Comparison of ENCODE assay signal across 25 cellular contexts in genomic region chr1:12071892-12072291, GRCh38. TPM values are rescaled to one million over a fixed set of nuclear protein-coding genes. Genes with fewer than 3 reads are reported as not detected.
DNase-seq lines count a peak whose midpoint lies in the region; FAIRE-seq and TF ChIP-seq lines count a peak whose summit lies in the region.
"Had no signal": no experiment of that assay in that cellular context is flagged by ENCODE, and none has a peak within 500 bp of the region (broad histone marks: within the 10 kb centered on the region; RNA-seq: fewer than 3 reads in every experiment).

No MANE protein-coding gene starts in this region.

- peaks cover 77% of the 10 kb centered on the region for H3K4me1 Mint-ChIP-seq in activated CD4-positive, alpha-beta memory T cell treated with anti-CD3 and anti-CD28 coated beads, Interleukin-2, amount 10 ng/mL, durations not matched to agents 7 days and 5 days
- peaks cover 34% of the 10 kb centered on the region for H3K4me1 Mint-ChIP-seq in activated CD4-positive, alpha-beta memory T cell treated with anti-CD3 and anti-CD28 coated beads for 36 hours (ENCODE audit: low read depth)
- peaks cover 59% of the 10 kb centered on the region for H3K4me1 Mint-ChIP-seq in activated T-helper 1 cell treated with anti-CD3 and anti-CD28 coated beads, Interleukin-12 subunit alpha, Interleukin-12 subunit beta, Interleukin-2, Interleukin-4 antibody, amounts not matched to agents 30 ng/mL and 10 ng/mL and 1 ng/mL, durations not matched to agents 14 hours and 24 hours and 36 hours (ENCODE audit: low read depth)
- H3K4me1 Mint-ChIP-seq in endothelial cell (ENCODE audit: unreplicated experiment) = peaks cover 6% of the 10 kb centered on the region

- no peak for TF ChIP-seq CTCF in endothelial cell (IDR thresholded peaks at IDR 0.05; ENCODE audit: unreplicated experiment)

- H3K23ac ChIP-seq in neuronal stem cell (ENCODE audit: low read depth, low read length, poor library complexity) = no peak overlapping the region

- no peaks in the 10 kb centered on the region for H3K79me1 ChIP-seq in neuronal stem cell (ENCODE audit: low read depth, low read length)

- H4K91ac ChIP-seq in neuronal stem cell (ENCODE audit: low read depth, low read length, poor library complexity) = peak overlapping the region; percentile 7

- no peaks in the 10 kb centered on the region for H3K9me3 Mint-ChIP-seq in activated CD4-positive, alpha-beta memory T cell treated with anti-CD3 and anti-CD28 coated beads, Interleukin-2, amount 10 ng/mL, durations not matched to agents 7 days and 5 days
- no peaks in the 10 kb centered on the region for H3K9me3 Mint-ChIP-seq in activated CD4-positive, alpha-beta memory T cell treated with anti-CD3 and anti-CD28 coated beads for 36 hours
- H3K9me3 Mint-ChIP-seq in activated T-helper 1 cell treated with anti-CD3 and anti-CD28 coated beads, Interleukin-12 subunit alpha, Interleukin-12 subunit beta, Interleukin-2, Interleukin-4 antibody, amounts not matched to agents 30 ng/mL and 10 ng/mL and 1 ng/mL, durations not matched to agents 14 hours and 24 hours and 36 hours = no peaks in the 10 kb centered on the region
- no peaks in the 10 kb centered on the region for H3K9me3 Mint-ChIP-seq in endothelial cell (ENCODE audit: unreplicated experiment)
- H3K9me3 Mint-ChIP-seq: CD14-positive monocyte had no signal

- POLR2A ChIA-PET in activated CD4-positive, alpha-beta memory T cell treated with anti-CD3 and anti-CD28 coated beads, Interleukin-2, amount 10 ng/mL, durations not matched to agents 7 days and 5 days (lab: Charles Lee) = interaction anchor here (2.6 kb wide), 1 partner anchor 163 kb away, joined by 22 read pairs; no protein-coding TSS in a partner anchor
- POLR2A ChIA-PET in activated CD4-positive, alpha-beta memory T cell treated with anti-CD3 and anti-CD28 coated beads for 36 hours (lab: Charles Lee) = no interaction called here

- no peak overlapping the region for H3K9ac ChIP-seq in neuronal stem cell (ENCODE audit: low read depth, low read length, poor library complexity)
- H3K9ac ChIP-seq: BLaER1 treated with 17β-estradiol and CSF1 and Interleukin-3, amounts not matched to agents 10 nM and 100 nM; GM23248 had no signal

- no CpG with 5 or more reads among the region's 3 CpGs for WGBS in neuronal stem cell (ENCODE audit: extremely low coverage in 2 of 2, insufficient read length in 2 of 2, insufficient replicate concordance in 1 of 2), 2 donors

- no peak overlapping the region for H3K4me3 ChIP-seq in neuronal stem cell (ENCODE audit: low read length in 2 of 2)
- H3K4me3 ChIP-seq: BLaER1 treated with 17β-estradiol and CSF1 and Interleukin-3, amounts not matched to agents 10 nM and 100 nM; GM23248 had no signal

- peaks cover 0 to 54% (median 0%) of the 10 kb centered on the region in 3 experiments for H3K27me3 ChIP-seq in neuronal stem cell (ENCODE audit: control insufficient read depth in 3 of 3, insufficient read depth in 3 of 3, low read depth in 1 of 3, low read length in 3 of 3)
- H3K27me3 ChIP-seq: BE2C; BLaER1 treated with 17β-estradiol and CSF1 and Interleukin-3, amounts not matched to agents 10 nM and 100 nM had no signal

- no peak overlapping the region for H2BK5ac ChIP-seq in neuronal stem cell (ENCODE audit: low read length)

- intact Hi-C loops in activated CD4-positive, alpha-beta memory T cell treated with anti-CD3 and anti-CD28 coated beads for 36 hours (cut with micrococcal nuclease) = no loop called here
- intact Hi-C loops in activated T-helper 1 cell treated with anti-CD3 and anti-CD28 coated beads, Interleukin-12 subunit alpha, Interleukin-12 subunit beta, Interleukin-2, Interleukin-4 antibody, amounts not matched to agents 30 ng/mL and 10 ng/mL and 1 ng/mL, durations not matched to agents 14 hours and 24 hours and 36 hours (cut with micrococcal nuclease) = no loop called here

- no peak overlapping the region for H2AFZ ChIP-seq in neuronal stem cell (ENCODE audit: low read length)
- H2AFZ ChIP-seq: GM23248 had no signal

- peak; percentile 49 for FAIRE-seq in HTR-8/SVneo (lab: Jason Lieb, UNC)
- FAIRE-seq: A204.1, H1 had no signal

- H3K4ac ChIP-seq in neuronal stem cell (ENCODE audit: low read length) = no peak overlapping the region

- no peak overlapping the region for H3K27ac ChIP-seq in neuronal stem cell (replicated peaks; ENCODE audit: low read length)
- H3K27ac ChIP-seq: 22Rv1, GM23248 had no signal

- H3K14ac ChIP-seq in neuronal stem cell (ENCODE audit: low read length) = peak overlapping the region; percentile 66

- H3K18ac ChIP-seq in neuronal stem cell (ENCODE audit: low read length) = no peak overlapping the region

- no peak overlapping the region for H2BK12ac ChIP-seq in neuronal stem cell (ENCODE audit: low read length)

- H3K36me3 ChIP-seq in neuronal stem cell (replicated peaks in 1 of 2; ENCODE audit: control insufficient read depth in 2 of 2, insufficient read depth in 2 of 2, low read length in 2 of 2) = no peaks in the 10 kb centered on the region
- H3K36me3 ChIP-seq: BE2C had no signal

- no peak overlapping the region for H3K4me3 Mint-ChIP-seq in activated CD4-positive, alpha-beta memory T cell treated with anti-CD3 and anti-CD28 coated beads, Interleukin-2, amount 10 ng/mL, durations not matched to agents 7 days and 5 days
- H3K4me3 Mint-ChIP-seq in activated CD4-positive, alpha-beta memory T cell treated with anti-CD3 and anti-CD28 coated beads for 36 hours = no peak overlapping the region
- no peak overlapping the region for H3K4me3 Mint-ChIP-seq in activated T-helper 1 cell treated with anti-CD3 and anti-CD28 coated beads, Interleukin-12 subunit alpha, Interleukin-12 subunit beta, Interleukin-2, Interleukin-4 antibody, amounts not matched to agents 30 ng/mL and 10 ng/mL and 1 ng/mL, durations not matched to agents 14 hours and 24 hours and 36 hours
- no peak overlapping the region for H3K4me3 Mint-ChIP-seq in endothelial cell (ENCODE audit: unreplicated experiment)
- H3K4me3 Mint-ChIP-seq: CD4-positive, alpha-beta memory T cell had no signal

- H3K27me3 Mint-ChIP-seq in activated CD4-positive, alpha-beta memory T cell treated with anti-CD3 and anti-CD28 coated beads, Interleukin-2, amount 10 ng/mL, durations not matched to agents 7 days and 5 days = no peaks in the 10 kb centered on the region
- peaks cover 15% of the 10 kb centered on the region for H3K27me3 Mint-ChIP-seq in activated CD4-positive, alpha-beta memory T cell treated with anti-CD3 and anti-CD28 coated beads for 36 hours
- H3K27me3 Mint-ChIP-seq in activated T-helper 1 cell treated with anti-CD3 and anti-CD28 coated beads, Interleukin-12 subunit alpha, Interleukin-12 subunit beta, Interleukin-2, Interleukin-4 antibody, amounts not matched to agents 30 ng/mL and 10 ng/mL and 1 ng/mL, durations not matched to agents 14 hours and 24 hours and 36 hours (ENCODE audit: insufficient read depth) = peaks cover 3% of the 10 kb centered on the region
- peaks cover 5% of the 10 kb centered on the region for H3K27me3 Mint-ChIP-seq in endothelial cell (ENCODE audit: unreplicated experiment)

- no peaks in the 10 kb centered on the region for H3K9me3 ChIP-seq in neuronal stem cell (replicated peaks in 1 of 2; ENCODE audit: control insufficient read depth in 2 of 2, insufficient read depth in 1 of 2, low read depth in 1 of 2, low read length in 2 of 2)
- H3K9me3 ChIP-seq: BE2C had no signal

- no peak overlapping the region for H4K8ac ChIP-seq in neuronal stem cell (ENCODE audit: low read depth, low read length)

- peak overlapping the region; percentile 54 for H2AK5ac ChIP-seq in neuronal stem cell (ENCODE audit: low read depth, low read length)

- no peak overlapping the region for H2BK15ac ChIP-seq in neuronal stem cell (ENCODE audit: low read length)

- H2BK120ac ChIP-seq in neuronal stem cell (ENCODE audit: low read depth, low read length) = no peak overlapping the region

- DNase-seq in activated CD4-positive, alpha-beta memory T cell treated with anti-CD3 and anti-CD28 coated beads, Interleukin-2, amount 10 ng/mL, durations not matched to agents 7 days and 5 days = no peak
- no peak for DNase-seq in activated CD4-positive, alpha-beta memory T cell treated with anti-CD3 and anti-CD28 coated beads for 36 hours
- DNase-seq in HTR-8/SVneo (ENCODE audit: insufficient read length, low spot score) (no peak), neuronal stem cell (ENCODE audit: low spot score) (no peak), NCI-H2227 treated with DMSO at 0.1 percent for 48 hours (lab: John Stamatoyannopoulos, UW) (no peak), endothelial cell (ENCODE audit: low spot score) (no peak)
- no peak for DNase-seq in activated T-helper 1 cell treated with anti-CD3 and anti-CD28 coated beads, Interleukin-12 subunit alpha, Interleukin-12 subunit beta, Interleukin-2, Interleukin-4 antibody, amounts not matched to agents 30 ng/mL and 10 ng/mL and 1 ng/mL, durations not matched to agents 14 hours and 24 hours and 36 hours (ENCODE audit: low spot score)
- DNase-seq in stimulated activated CD4-positive, alpha-beta T cell treated with anti-CD3 and anti-CD28 coated beads, Interleukin-4, amount 100 ng/mL, for 4 hours = no peak
- DNase-seq: AML-193; BE2C; Calu3; CD4-positive, alpha-beta memory T cell; COR-L47; DMS53; DMS79 treated with DMSO at 0.1 percent for 48 hours; GF-D8; GM23248; H7; HCEC 1CT had no signal

- peaks cover 7 to 9% of the 10 kb centered on the region in 2 donors for H3K4me1 ChIP-seq in neuronal stem cell (ENCODE audit: control insufficient read depth in 2 of 2, insufficient read depth in 1 of 2, low read depth in 1 of 2, low read length in 2 of 2)
- H3K4me1 ChIP-seq: BE2C had no signal

- CTCF ChIA-PET in activated CD4-positive, alpha-beta memory T cell treated with anti-CD3 and anti-CD28 coated beads, Interleukin-2, amount 10 ng/mL, durations not matched to agents 7 days and 5 days (lab: Charles Lee) = interaction anchor here (0.6 to 2.1 kb wide), 3 partner anchors 8 to 162 kb away, joined by 4 to 13 read pairs (median 5); no protein-coding TSS in a partner anchor
- CTCF ChIA-PET in activated CD4-positive, alpha-beta memory T cell treated with anti-CD3 and anti-CD28 coated beads for 36 hours (lab: Charles Lee) = interaction anchor here (6.9 kb wide), 1 partner anchor 8 kb away, joined by 44 read pairs; no protein-coding TSS in a partner anchor

- peaks cover 51% of the 10 kb centered on the region for H3K36me3 Mint-ChIP-seq in activated CD4-positive, alpha-beta memory T cell treated with anti-CD3 and anti-CD28 coated beads, Interleukin-2, amount 10 ng/mL, durations not matched to agents 7 days and 5 days (ENCODE audit: low read depth)
- H3K36me3 Mint-ChIP-seq in activated CD4-positive, alpha-beta memory T cell treated with anti-CD3 and anti-CD28 coated beads for 36 hours = peaks cover 37% of the 10 kb centered on the region
- H3K36me3 Mint-ChIP-seq in activated T-helper 1 cell treated with anti-CD3 and anti-CD28 coated beads, Interleukin-12 subunit alpha, Interleukin-12 subunit beta, Interleukin-2, Interleukin-4 antibody, amounts not matched to agents 30 ng/mL and 10 ng/mL and 1 ng/mL, durations not matched to agents 14 hours and 24 hours and 36 hours (ENCODE audit: low read depth) = peaks cover 19% of the 10 kb centered on the region
- H3K36me3 Mint-ChIP-seq in endothelial cell (ENCODE audit: low read depth, unreplicated experiment) = no peaks in the 10 kb centered on the region
- H3K36me3 Mint-ChIP-seq: CD14-positive monocyte; CD4-positive, alpha-beta memory T cell had no signal

- H3K27ac Mint-ChIP-seq in activated CD4-positive, alpha-beta memory T cell treated with anti-CD3 and anti-CD28 coated beads, Interleukin-2, amount 10 ng/mL, durations not matched to agents 7 days and 5 days = peak overlapping the region; percentile 40
- H3K27ac Mint-ChIP-seq in activated CD4-positive, alpha-beta memory T cell treated with anti-CD3 and anti-CD28 coated beads for 36 hours = no peak overlapping the region
- peak overlapping the region; percentile 29 for H3K27ac Mint-ChIP-seq in activated T-helper 1 cell treated with anti-CD3 and anti-CD28 coated beads, Interleukin-12 subunit alpha, Interleukin-12 subunit beta, Interleukin-2, Interleukin-4 antibody, amounts not matched to agents 30 ng/mL and 10 ng/mL and 1 ng/mL, durations not matched to agents 14 hours and 24 hours and 36 hours
- H3K27ac Mint-ChIP-seq in endothelial cell (ENCODE audit: unreplicated experiment) = no peak overlapping the region
- H3K27ac Mint-ChIP-seq: CD14-positive monocyte; CD4-positive, alpha-beta memory T cell had no signal

- H3K4me2 ChIP-seq in neuronal stem cell (ENCODE audit: insufficient read depth, low read length, poor library complexity, severe bottlenecking) = no peak overlapping the region

RNA-seq across cellular contexts. Expression of gene TNFRSF8, which starts 8.8 kb away (rescaled TPM):
- total RNA-seq in activated CD4-positive, alpha-beta memory T cell treated with anti-CD3 and anti-CD28 coated beads, Interleukin-2, amount 10 ng/mL, durations not matched to agents 7 days and 5 days = 10 to 100 TPM; 32.9 to 34.3 TPM
- 10 to 100 TPM; 31.1 to 33.2 TPM for total RNA-seq in activated CD4-positive, alpha-beta memory T cell treated with anti-CD3 and anti-CD28 coated beads for 36 hours
- total RNA-seq in activated T-helper 1 cell treated with anti-CD3 and anti-CD28 coated beads, Interleukin-12 subunit alpha, Interleukin-12 subunit beta, Interleukin-2, Interleukin-4 antibody, amounts not matched to agents 30 ng/mL and 10 ng/mL and 1 ng/mL, durations not matched to agents 14 hours and 24 hours and 36 hours = 26.9 and 27.9 TPM in 2 replicates
- 0.01 TPM for polyA plus RNA-seq in neuronal stem cell (2013, experiment 1 of 2)
- polyA plus RNA-seq in neuronal stem cell (2013, experiment 2 of 2) = 0.01 TPM
- 1.9 TPM for total RNA-seq in endothelial cell (ENCODE audit: unreplicated experiment)
- total RNA-seq: Calu3; CD4-positive, alpha-beta memory T cell; G401; GM23248 had no signal
- polyA plus RNA-seq: CD4-positive, alpha-beta memory T cell had no signal

RNA-seq across cellular contexts. Expression of gene MIIP, which starts 52.6 kb away (rescaled TPM):
- 10 to 100 TPM; 98.3 to 98.6 TPM for total RNA-seq in activated CD4-positive, alpha-beta memory T cell treated with anti-CD3 and anti-CD28 coated beads, Interleukin-2, amount 10 ng/mL, durations not matched to agents 7 days and 5 days
- 10 to 100 TPM; 46.1 to 47.9 TPM for total RNA-seq in activated CD4-positive, alpha-beta memory T cell treated with anti-CD3 and anti-CD28 coated beads for 36 hours
- 74.9 and 75.3 TPM in 2 replicates for total RNA-seq in activated T-helper 1 cell treated with anti-CD3 and anti-CD28 coated beads, Interleukin-12 subunit alpha, Interleukin-12 subunit beta, Interleukin-2, Interleukin-4 antibody, amounts not matched to agents 30 ng/mL and 10 ng/mL and 1 ng/mL, durations not matched to agents 14 hours and 24 hours and 36 hours
- 57.1 TPM for polyA plus RNA-seq in neuronal stem cell (2013, experiment 1 of 2)
- polyA plus RNA-seq in neuronal stem cell (2013, experiment 2 of 2) = 54.7 TPM
- 49.9 TPM for total RNA-seq in endothelial cell (ENCODE audit: unreplicated experiment)

Comparison
In these comparisons a context has a peak if more than half of its experiments do, and no peak if none do; other contexts are left out.
1. H3K27ac Mint-ChIP-seq: peak in activated CD4-positive, alpha-beta memory T cell treated with anti-CD3 and anti-CD28 coated beads, Interleukin-2, amount 10 ng/mL, durations not matched to agents 7 days and 5 days (single experiment) and activated T-helper 1 cell treated with anti-CD3 and anti-CD28 coated beads, Interleukin-12 subunit alpha, Interleukin-12 subunit beta, Interleukin-2, Interleukin-4 antibody, amounts not matched to agents 30 ng/mL and 10 ng/mL and 1 ng/mL, durations not matched to agents 14 hours and 24 hours and 36 hours (single experiment); none in activated CD4-positive, alpha-beta memory T cell treated with anti-CD3 and anti-CD28 coated beads for 36 hours (single experiment) and endothelial cell (single experiment).